29 cellular contexts compared by ENCODE assay signal in genomic region chr3:14765065-14765410, GRCh38. TPM values are rescaled to one million over a fixed set of nuclear protein-coding genes. Genes with fewer than 3 reads are reported as not detected.
"Had no signal": no experiment of that assay in that cellular context is flagged by ENCODE, and none has a peak within 500 bp of the region (broad histone marks: within the 10 kb centered on the region; RNA-seq: fewer than 3 reads in every experiment).

No MANE protein-coding gene starts in this region.

- H3K27ac Mint-ChIP-seq: immature natural killer cell; nephron; neural progenitor cell; progenitor cell of endocrine pancreas; stimulated activated memory B cell treated with anti-CD40 and anti-IgM and Interleukin-4, amounts not matched to agents 10 μg/mL and 1 μg/mL and 100 μg/mL, for 72 hours; stimulated activated naive CD8-positive, alpha-beta T cell treated with anti-CD3 and anti-CD28 coated beads, Interleukin-15, amount 100 ng/mL, for 72 hours had no signal

- H3K27me3 Mint-ChIP-seq: stimulated activated naive CD8-positive, alpha-beta T cell treated with anti-CD3 and anti-CD28 coated beads, Interleukin-15, amount 100 ng/mL, for 72 hours had no signal

- H3K4me1 Mint-ChIP-seq: immature natural killer cell; nephron; stimulated activated memory B cell treated with anti-CD40 and anti-IgM and Interleukin-4, amounts not matched to agents 10 μg/mL and 1 μg/mL and 100 μg/mL, for 72 hours had no signal

- H3K27ac ChIP-seq: left lung, lower lobe of right lung, neural progenitor cell, neutrophil, ovary, right atrium auricular region, right lobe of liver, thyroid gland, transverse colon, upper lobe of left lung had no signal

- H3K36me3 ChIP-seq: left lung, lower lobe of right lung, neural progenitor cell, neutrophil, ovary, right atrium auricular region, right lobe of liver, thyroid gland, transverse colon, upper lobe of left lung had no signal

- H3K36me3 Mint-ChIP-seq: immature natural killer cell; neural progenitor cell; stimulated activated memory B cell treated with anti-CD40 and anti-IgM and Interleukin-4, amounts not matched to agents 10 μg/mL and 1 μg/mL and 100 μg/mL, for 72 hours had no signal

- H3K4me3 Mint-ChIP-seq: immature natural killer cell; naive thymus-derived CD8-positive, alpha-beta T cell; nephron; neural progenitor cell; stimulated activated memory B cell treated with anti-CD40 and anti-IgM and Interleukin-4, amounts not matched to agents 10 μg/mL and 1 μg/mL and 100 μg/mL, for 72 hours; stimulated activated naive CD8-positive, alpha-beta T cell treated with anti-CD3 and anti-CD28 coated beads, Interleukin-15, amount 100 ng/mL, for 72 hours had no signal

- H3K9me3 ChIP-seq: left lung, lower lobe of right lung, neutrophil, ovary, right atrium auricular region, right lobe of liver, thyroid gland, transverse colon, upper lobe of left lung had no signal

- H3K4me1 ChIP-seq: left lung, lower lobe of right lung, neural progenitor cell, right atrium auricular region, right lobe of liver, transverse colon had no signal

- H3K4me2 ChIP-seq: neural progenitor cell, smooth muscle cell had no signal

- H3K9me3 Mint-ChIP-seq: immature natural killer cell; stimulated activated memory B cell treated with anti-CD40 and anti-IgM and Interleukin-4, amounts not matched to agents 10 μg/mL and 1 μg/mL and 100 μg/mL, for 72 hours; stimulated activated naive CD8-positive, alpha-beta T cell treated with anti-CD3 and anti-CD28 coated beads, Interleukin-15, amount 100 ng/mL, for 72 hours had no signal

- H3K9ac ChIP-seq: neural progenitor cell had no signal

- H3K27me3 ChIP-seq: left lung, neural progenitor cell, neutrophil, ovary, right atrium auricular region, right lobe of liver, thyroid gland, transverse colon, upper lobe of left lung had no signal

- H2AFZ ChIP-seq: neural progenitor cell had no signal

- DNase-seq: hypothalamus; immature natural killer cell; kidney; left colon; left lung; lower lobe of right lung; mammary epithelial cell; mesenchymal stem cell; naive thymus-derived CD8-positive, alpha-beta T cell; occipital lobe; ovary; stimulated activated CD4-positive, alpha-beta T cell treated with anti-CD3 and anti-CD28 coated beads, Interleukin-1b, Interleukin-23, amount 100 ng/mL, for 48 hours; stimulated activated CD4-positive, alpha-beta T cell treated with anti-CD3 and anti-CD28 coated beads, Interleukin-2, amount 100 ng/mL, for 48 hours; stimulated activated CD4-positive, alpha-beta T cell treated with anti-CD3 and anti-CD28 coated beads, Interleukin-4, amount 100 ng/mL, for 4 hours; stimulated activated CD8-positive, alpha-beta memory T cell treated with anti-CD3 and anti-CD28 coated beads, Interleukin-4, amount 100 ng/mL, for 48 hours; stimulated activated naive CD4-positive, alpha-beta T cell treated with Interleukin-2 at 50 U/mL for 16 hours; stimulated activated naive CD8-positive, alpha-beta T cell treated with anti-CD3 and anti-CD28 coated beads, Interleukin-15, amount 100 ng/mL, for 72 hours; substantia nigra; thyroid gland; transverse colon; upper lobe of left lung had no signal

- H3K4me3 ChIP-seq: left lung, lower lobe of right lung, neural progenitor cell, ovary, right atrium auricular region, right lobe of liver, smooth muscle cell, thyroid gland, transverse colon, upper lobe of left lung had no signal

RNA-seq across cellular contexts. Expression of gene FGD5, which starts 53.7 kb away (rescaled TPM):
- total RNA-seq: mammary epithelial cell had no signal
- polyA plus RNA-seq: immature natural killer cell; mammary epithelial cell; naive thymus-derived CD8-positive, alpha-beta T cell had no signal
